ENCODE assay signal across 25 cellular contexts in genomic region chr11:95575517-95575916, GRCh38.
DNase-seq lines count a peak whose midpoint lies in the region; ATAC-seq and TF ChIP-seq lines count a peak whose summit lies in the region.
"Had no signal": no experiment of that assay in that cellular context is flagged by ENCODE, and none has a peak within 500 bp of the region (broad histone marks: within the 10 kb centered on the region; RNA-seq: fewer than 3 reads in every experiment).

No MANE protein-coding gene starts in this region.

- TF ChIP-seq POLR2A in vagina (IDR thresholded peaks at IDR 0.05) (no peak), gastroesophageal sphincter (IDR thresholded peaks at IDR 0.05) (no peak)

- ATAC-seq in gastroesophageal sphincter = no peak
- ATAC-seq: naive thymus-derived CD8-positive, alpha-beta T cell; upper lobe of right lung had no signal

- peaks cover 0 to 21% of the 10 kb centered on the region in 2 donors for H3K4me1 ChIP-seq in ascending aorta
- H3K4me1 ChIP-seq in vagina = peaks cover 26% of the 10 kb centered on the region
- H3K4me1 ChIP-seq in gastroesophageal sphincter = no peaks in the 10 kb centered on the region
- H3K4me1 ChIP-seq: adrenal gland, colonic mucosa, SJCRH30, upper lobe of right lung had no signal

- 77 to 93% methylated on average over 2 of the region's 2 CpGs for WGBS in gastroesophageal sphincter (ENCODE audit: low coverage in 1 of 2), 2 donors

- DNase-seq in NCI-H2171 treated with DMSO at 0.1 percent for 48 hours (lab: John Stamatoyannopoulos, UW) = peak; percentile 25
- no peak for DNase-seq in NCI-H2171 (lab: John Stamatoyannopoulos, UW)
- DNase-seq in ascending aorta (ENCODE audit: low spot score in 2 of 2) = no peak
- DNase-seq in fibroblast of the conjunctiva (ENCODE audit: low read depth) = peak; percentile 46
- DNase-seq in vagina (ENCODE audit: extremely low spot score in 2 of 2) = no peak
- no peak for DNase-seq in activated CD4-positive, alpha-beta T cell treated with anti-CD3 and anti-CD28 coated beads, Interleukin-2, amount 50 U/mL, for 1 hour
- no peak for DNase-seq in NCI-H82 (lab: John Stamatoyannopoulos, UW)
- DNase-seq: activated B cell treated with CpG ODN at 0.5 μM for 24 hours; activated naive CD4-positive, alpha-beta T cell treated with Interleukin-2 at 50 U/mL for 16 hours; adrenal gland; AML-193; CD4-positive, alpha-beta T cell; colonic mucosa; effector memory CD4-positive, alpha-beta T cell; erythroblast; midbrain; naive thymus-derived CD8-positive, alpha-beta T cell; NCI-H1048; NCI-H187 treated with DMSO at 0.1 percent for 48 hours; NCI-H526 treated with DMSO at 0.1 percent for 48 hours; occipital lobe; SJCRH30; upper lobe of right lung had no signal

- no peak for TF ChIP-seq CTCF in ascending aorta (IDR thresholded peaks at IDR 0.05)
- TF ChIP-seq CTCF in vagina (IDR thresholded peaks at IDR 0.05) = no peak
- TF ChIP-seq CTCF in gastroesophageal sphincter (IDR thresholded peaks at IDR 0.05) = no peak

- peak overlapping the region; percentile 45 to 47 for H3K27ac ChIP-seq in ascending aorta
- H3K27ac ChIP-seq in vagina = peak overlapping the region; percentile 25
- H3K27ac ChIP-seq in gastroesophageal sphincter = no peak overlapping the region
- H3K27ac ChIP-seq: 22Rv1, adrenal gland, colonic mucosa, SJCRH30, upper lobe of right lung had no signal

- H3K27me3 ChIP-seq in ascending aorta (no peaks in the 10 kb centered on the region), vagina (no peaks in the 10 kb centered on the region), gastroesophageal sphincter (no peaks in the 10 kb centered on the region)
- H3K27me3 ChIP-seq: adrenal gland, colonic mucosa, SJCRH30, upper lobe of right lung had no signal

- no peak for TF ChIP-seq EP300 in gastroesophageal sphincter (IDR thresholded peaks at IDR 0.05)

- H3K4me3 ChIP-seq in ascending aorta (no peak overlapping the region), vagina (no peak overlapping the region), gastroesophageal sphincter (no peak overlapping the region)
- H3K4me3 ChIP-seq: adrenal gland, colonic mucosa, SJCRH30, upper lobe of right lung had no signal

- intact Hi-C loops in ascending aorta (cut with DNase I) (loop anchor here (5.0 kb wide), 2 partner anchors 72 to 123 kb away; no protein-coding TSS in a partner anchor), vagina (cut with DNase I) (no loop called here)

- H3K9me3 ChIP-seq in ascending aorta = no peaks in the 10 kb centered on the region
- H3K9me3 ChIP-seq in vagina = no peaks in the 10 kb centered on the region
- H3K9me3 ChIP-seq in gastroesophageal sphincter = no peaks in the 10 kb centered on the region
- H3K9me3 ChIP-seq: adrenal gland, colonic mucosa, SJCRH30, upper lobe of right lung had no signal

- H3K36me3 ChIP-seq in ascending aorta (no peaks in the 10 kb centered on the region), vagina (no peaks in the 10 kb centered on the region), gastroesophageal sphincter (no peaks in the 10 kb centered on the region)
- H3K36me3 ChIP-seq: adrenal gland, colonic mucosa, SJCRH30, upper lobe of right lung had no signal

Comparison
In these comparisons a context has a peak if more than half of its experiments do, and no peak if none do; other contexts are left out.
1. DNase-seq: peak in NCI-H2171 treated with DMSO at 0.1 percent for 48 hours (single experiment) and fibroblast of the conjunctiva (single experiment); none in NCI-H2171 (single experiment), ascending aorta (0 of 2), vagina (0 of 2), activated CD4-positive, alpha-beta T cell treated with anti-CD3 and anti-CD28 coated beads, Interleukin-2, amount 50 U/mL, for 1 hour (single experiment) and NCI-H82 (single experiment).
2. H3K27ac ChIP-seq: peak in ascending aorta (2 of 2) and vagina (single experiment); none in gastroesophageal sphincter (0 of 4).